Comparison of ENCODE assay signal across 22 cellular contexts in genomic region chr10:121422096-121422495, GRCh38.
A peak's percentile ranks its signal among the peaks of the same experiment; 100 is the strongest.
DNase-seq lines count a peak whose midpoint lies in the region; ATAC-seq, FAIRE-seq and TF ChIP-seq lines count a peak whose summit lies in the region.
"Had no signal": no experiment of that assay in that cellular context is flagged by ENCODE, and none has a peak within 500 bp of the region (broad histone marks: within the 10 kb centered on the region; RNA-seq: fewer than 3 reads in every experiment).

No MANE protein-coding gene starts in this region.

- CTCF ChIA-PET in K562 (lab: Yijun Ruan, JAX; ENCODE audit: low intra/inter-chr PET ratio): no interaction called here

- H3K14ac ChIP-seq in trophoblast cell (ENCODE audit: low read length): no peak overlapping the region

- no peaks in the 10 kb centered on the region for H4K20me1 ChIP-seq in K562 (replicated peaks; ENCODE audit: control insufficient read depth, insufficient read depth, low read length)
- H4K20me1 ChIP-seq: BLaER1 treated with 17β-estradiol and CSF1 and Interleukin-3, amounts not matched to agents 10 nM and 100 nM had no signal

- H3K4me2 ChIP-seq in K562 (ENCODE audit: insufficient read depth, low read length): no peak overlapping the region
- H3K4me2 ChIP-seq in trophoblast cell (ENCODE audit: low read length): no peak overlapping the region
- H3K4me2 ChIP-seq: A549; BLaER1 treated with 17β-estradiol and CSF1 and Interleukin-3, amounts not matched to agents 10 nM and 100 nM had no signal

- no peak overlapping the region for H3K4ac ChIP-seq in trophoblast cell (ENCODE audit: low read depth, low read length)

- no peaks in the 10 kb centered on the region for H3K4me1 ChIP-seq in K562 (replicated peaks in 1 of 2; ENCODE audit: control insufficient read depth in 2 of 2, insufficient read depth in 2 of 2, low read length in 2 of 2)
- H3K4me1 ChIP-seq in trophoblast cell (ENCODE audit: control insufficient read depth in 1 of 2, insufficient read depth in 2 of 2, low read length in 2 of 2): no peaks in the 10 kb centered on the region
- H3K4me1 ChIP-seq: BLaER1 treated with 17β-estradiol and CSF1 and Interleukin-3, amounts not matched to agents 10 nM and 100 nM had no signal

- H3K79me1 ChIP-seq in trophoblast cell (ENCODE audit: low read length): no peaks in the 10 kb centered on the region

- H2AK5ac ChIP-seq in trophoblast cell (ENCODE audit: low read length): no peak overlapping the region

- H3K27me3 ChIP-seq in K562 (ENCODE audit: control insufficient read depth in 2 of 2, insufficient read depth in 2 of 2, low read length in 2 of 2): no peaks in the 10 kb centered on the region
- H3K27me3 ChIP-seq in trophoblast cell (ENCODE audit: insufficient read depth, low read length): no peaks in the 10 kb centered on the region
- H3K27me3 ChIP-seq: BLaER1 treated with 17β-estradiol and CSF1 and Interleukin-3, amounts not matched to agents 10 nM and 100 nM had no signal

- H3K27ac ChIP-seq in K562 (ENCODE audit: extremely low read depth, low read depth, low read length) (no peak overlapping the region), trophoblast cell (ENCODE audit: low read depth, low read length) (no peak overlapping the region)
- H3K27ac ChIP-seq: 22Rv1; A549; BLaER1 treated with 17β-estradiol and CSF1 and Interleukin-3, amounts not matched to agents 10 nM and 100 nM; C4-2B had no signal

- 0% methylated on average over 6 of the region's 7 CpGs for WGBS in K562 (ENCODE audit: insufficient coverage, low coverage, missing lambda C conversion rate)
- no CpG with 5 or more reads among the region's 7 CpGs for WGBS in trophoblast cell (ENCODE audit: extremely low coverage, insufficient coverage, insufficient read length)

- no peaks in the 10 kb centered on the region for H3K79me2 ChIP-seq in K562 (ENCODE audit: control insufficient read depth, insufficient read depth, low read length)
- H3K79me2 ChIP-seq in trophoblast cell (ENCODE audit: control insufficient read depth, insufficient read depth, low read length, poor library complexity): no peaks in the 10 kb centered on the region

- no peak for TF ChIP-seq RAD21 in K562 (CRISPR knock-in tag; conservative IDR thresholded peaks at IDR 0.05 in 1 of 2, IDR thresholded peaks at IDR 0.05 in 1 of 2)

- in situ Hi-C loops in K562 (cut with MboI): no loop called here

- no peaks in the 10 kb centered on the region for H3K36me3 ChIP-seq in K562 (ENCODE audit: control insufficient read depth, insufficient read depth, low read length)
- H3K36me3 ChIP-seq in trophoblast cell (ENCODE audit: control insufficient read depth in 1 of 2, insufficient read depth in 2 of 2, low read length in 2 of 2): no peaks in the 10 kb centered on the region
- H3K36me3 ChIP-seq: BLaER1 treated with 17β-estradiol and CSF1 and Interleukin-3, amounts not matched to agents 10 nM and 100 nM had no signal

- H2BK12ac ChIP-seq in trophoblast cell (ENCODE audit: low read length): no peak overlapping the region

- H4K8ac ChIP-seq in trophoblast cell (ENCODE audit: low read depth, low read length): no peak overlapping the region

- intact Hi-C loops in K562 (cut with micrococcal nuclease): no loop called here

- no peak for TF ChIP-seq EP300 in K562 (IDR thresholded peaks at IDR 0.05; ENCODE audit: low read length)

- FAIRE-seq in K562 (lab: Jason Lieb, UNC) (no peak), urothelium cell line (lab: Jason Lieb, UNC) (peak; percentile 75)
- FAIRE-seq: A549, D721Med, G401.6, GM12891, GM19239 had no signal

- DNase-seq in M059J (ENCODE audit: low read depth) (peak; percentile 9), K562 (ENCODE audit: extremely low read depth in 1 of 4, low spot score in 3 of 4) (no peak), trophoblast cell (no peak), urothelium cell line (ENCODE audit: low spot score) (no peak), NCI-H226 (no peak), foreskin melanocyte (no peak)
- no peak for DNase-seq in activated effector memory CD4-positive, alpha-beta T cell treated with Interleukin-2 at 50 U/mL for 16 hours
- DNase-seq: AML-193; Caco-2; Calu3; CD4-positive, alpha-beta T cell; CD8-positive, alpha-beta T cell; DMS79 treated with DMSO at 0.1 percent for 48 hours; GF-D8 had no signal

- TF ChIP-seq POLR2A in K562 (conservative IDR thresholded peaks at IDR 0.05): no peak

- no peak for TF ChIP-seq CTCF in K562 (IDR thresholded peaks at IDR 0.05 in 2 of 3, conservative IDR thresholded peaks at IDR 0.05 in 1 of 3; ENCODE audit: insufficient read depth in 2 of 3, low read depth in 1 of 3, low read length in 3 of 3)

- no peaks in the 10 kb centered on the region for H3K9me3 ChIP-seq in K562 (replicated peaks; ENCODE audit: control insufficient read depth, insufficient read depth, low read depth, low read length)
- no peaks in the 10 kb centered on the region for H3K9me3 ChIP-seq in trophoblast cell (ENCODE audit: insufficient read depth, low read depth, low read length)
- H3K9me3 ChIP-seq: A549; BLaER1 treated with 17β-estradiol and CSF1 and Interleukin-3, amounts not matched to agents 10 nM and 100 nM; Caco-2 had no signal

- H2BK120ac ChIP-seq in trophoblast cell (ENCODE audit: insufficient read depth, low read length, poor library complexity): no peak overlapping the region

- no peak overlapping the region for H2BK5ac ChIP-seq in trophoblast cell (ENCODE audit: low read depth, low read length, poor library complexity)

- POLR2A ChIA-PET in K562 (lab: Yijun Ruan, JAX): interaction anchor here (0.7 kb wide), 1 partner anchor 930 kb away, joined by 3 read pairs; no protein-coding TSS in a partner anchor

- no peaks in the 10 kb centered on the region for H3K9me1 ChIP-seq in K562 (ENCODE audit: control insufficient read depth, insufficient read depth, low read length)

- H4K12ac ChIP-seq in trophoblast cell (ENCODE audit: low read depth, low read length): no peak overlapping the region

- ATAC-seq in K562: no peak
- ATAC-seq: A549; CD8-positive, alpha-beta T cell had no signal

- H3K18ac ChIP-seq in trophoblast cell (ENCODE audit: low read length): no peak overlapping the region

- BruUV-seq in K562 (replicated peaks; lab: Mats Ljungman, UMichigan): no TSS peak

- H3K9ac ChIP-seq in K562 (ENCODE audit: insufficient read depth in 1 of 2, low read depth in 2 of 2, low read length in 2 of 2): no peak overlapping the region
- no peak overlapping the region for H3K9ac ChIP-seq in trophoblast cell (ENCODE audit: low read length)
- H3K9ac ChIP-seq: BLaER1 treated with 17β-estradiol and CSF1 and Interleukin-3, amounts not matched to agents 10 nM and 100 nM had no signal

- no peak overlapping the region for H4K91ac ChIP-seq in trophoblast cell (ENCODE audit: low read depth, low read length)

- H2AFZ ChIP-seq in K562 (ENCODE audit: low read depth, low read length) (no peak overlapping the region), trophoblast cell (ENCODE audit: insufficient read depth, low read length, poor library complexity) (no peak overlapping the region)

- H3K4me3 ChIP-seq in K562 (no peak overlapping the region), trophoblast cell (ENCODE audit: low read depth, low read length) (peak overlapping the region; percentile 13)
- H3K4me3 ChIP-seq: A549; BLaER1 treated with 17β-estradiol and CSF1 and Interleukin-3, amounts not matched to agents 10 nM and 100 nM had no signal

- H3K23ac ChIP-seq in trophoblast cell (ENCODE audit: low read length): no peak overlapping the region

TF ChIP-seq in K562, 482 proteins besides CTCF, POLR2A, EP300 and RAD21:
- TF ChIP-seq ZNF766 (CRISPR knock-in tag; conservative IDR thresholded peaks at IDR 0.05): peak; percentile 61
- TF ChIP-seq GABPB1 (CRISPR knock-in tag; IDR thresholded peaks at IDR 0.05): no peak
